26 cellular contexts compared by ENCODE assay signal in genomic region chrX:150375243-150375642, GRCh38.
"Had no signal": no experiment of that assay in that cellular context is flagged by ENCODE, and none has a peak within 500 bp of the region (broad histone marks: within the 10 kb centered on the region; RNA-seq: fewer than 3 reads in every experiment).

No MANE protein-coding gene starts in this region.

- H3K27ac ChIP-seq: gastroesophageal sphincter, hepatocyte, left lung, pancreas, psoas muscle, spleen, testis, transverse colon had no signal

- H3K4me3 Mint-ChIP-seq: activated B cell treated with CpG ODN at 0.5 μM for 24 hours; activated CD8-positive, alpha-beta memory T cell treated with anti-CD3 and anti-CD28 coated beads, Interleukin-2, amount 10 ng/mL, durations not matched to agents 7 days and 5 days; activated CD8-positive, alpha-beta T cell treated with anti-CD3 and anti-CD28 coated beads, Interleukin-2, amount 10 ng/mL, durations not matched to agents 7 days and 5 days; effector memory CD8-positive, alpha-beta T cell; nephron; T-helper 2 cell treated with Interferon-gamma antibody and Interleukin-4, amounts not matched to agents 5 μg/mL and 100 μg/mL, for 36 hours had no signal

- ATAC-seq: activated CD8-positive, alpha-beta memory T cell treated with anti-CD3 and anti-CD28 coated beads, Interleukin-2, amount 10 ng/mL, durations not matched to agents 7 days and 5 days; activated CD8-positive, alpha-beta T cell treated with anti-CD3 and anti-CD28 coated beads, Interleukin-2, amount 10 ng/mL, durations not matched to agents 7 days and 5 days; activated naive CD4-positive, alpha-beta T cell treated with anti-CD3 and anti-CD28 coated beads, Interleukin-2, amount 50 U/mL, for 72 hours; effector memory CD8-positive, alpha-beta T cell; gastroesophageal sphincter; left lung; mucosa of descending colon; psoas muscle had no signal

- H3K9me3 ChIP-seq: gastroesophageal sphincter, left lung, mucosa of descending colon, pancreas, psoas muscle, spleen, testis, transverse colon had no signal

- H3K9me3 Mint-ChIP-seq: activated B cell treated with CpG ODN at 0.5 μM for 24 hours; activated naive CD4-positive, alpha-beta T cell treated with anti-CD3 and anti-CD28 coated beads, Interleukin-2, amount 50 U/mL, for 72 hours; activated T-helper 2 cell treated with anti-CD3 and anti-CD28 coated beads, Interferon-gamma antibody, Interleukin-2, Interleukin-4, amounts not matched to agents 10 μg/mL and 5 μg/mL and 100 μg/mL, durations not matched to agents 14 hours and 24 hours and 36 hours; effector memory CD8-positive, alpha-beta T cell; T-helper 2 cell treated with Interferon-gamma antibody and Interleukin-4, amounts not matched to agents 5 μg/mL and 100 μg/mL, for 36 hours had no signal

- H3K27me3 ChIP-seq: gastroesophageal sphincter, hepatocyte, left lung, pancreas, spleen, testis, transverse colon had no signal

- H3K4me2 ChIP-seq: hepatocyte had no signal

- H3K79me2 ChIP-seq: hepatocyte had no signal

- H3K27ac Mint-ChIP-seq: activated B cell treated with CpG ODN at 0.5 μM for 24 hours; activated CD8-positive, alpha-beta memory T cell treated with anti-CD3 and anti-CD28 coated beads, Interleukin-2, amount 10 ng/mL, durations not matched to agents 7 days and 5 days; activated CD8-positive, alpha-beta T cell treated with anti-CD3 and anti-CD28 coated beads, Interleukin-2, amount 10 ng/mL, durations not matched to agents 7 days and 5 days; activated naive CD4-positive, alpha-beta T cell treated with anti-CD3 and anti-CD28 coated beads, Interleukin-2, amount 50 U/mL, for 72 hours; activated T-helper 2 cell treated with anti-CD3 and anti-CD28 coated beads, Interferon-gamma antibody, Interleukin-2, Interleukin-4, amounts not matched to agents 10 μg/mL and 5 μg/mL and 100 μg/mL, durations not matched to agents 14 hours and 24 hours and 36 hours; nephron; T-helper 2 cell treated with Interferon-gamma antibody and Interleukin-4, amounts not matched to agents 5 μg/mL and 100 μg/mL, for 36 hours had no signal

- H3K4me1 Mint-ChIP-seq: activated B cell treated with CpG ODN at 0.5 μM for 24 hours; activated CD8-positive, alpha-beta memory T cell treated with anti-CD3 and anti-CD28 coated beads, Interleukin-2, amount 10 ng/mL, durations not matched to agents 7 days and 5 days had no signal

- H2AFZ ChIP-seq: hepatocyte had no signal

- H3K36me3 Mint-ChIP-seq: activated CD8-positive, alpha-beta memory T cell treated with anti-CD3 and anti-CD28 coated beads, Interleukin-2, amount 10 ng/mL, durations not matched to agents 7 days and 5 days; activated naive CD4-positive, alpha-beta T cell treated with anti-CD3 and anti-CD28 coated beads, Interleukin-2, amount 50 U/mL, for 72 hours had no signal

- H3K4me1 ChIP-seq: left lung, pancreas, spleen, transverse colon had no signal

- DNase-seq: activated B cell treated with CpG ODN at 0.5 μM for 24 hours; activated CD8-positive, alpha-beta memory T cell treated with anti-CD3 and anti-CD28 coated beads, Interleukin-2, amount 10 ng/mL, durations not matched to agents 7 days and 5 days; activated CD8-positive, alpha-beta T cell treated with anti-CD3 and anti-CD28 coated beads, Interleukin-2, amount 10 ng/mL, durations not matched to agents 7 days and 5 days; activated naive CD4-positive, alpha-beta T cell; activated T-cell treated with anti-CD3 and anti-CD28 coated beads, Interleukin-2, amount 50 U/mL, for 48 hours; dermis blood vessel endothelial cell; effector memory CD8-positive, alpha-beta T cell; erythroblast; kidney glomerular epithelial cell; left lung; mucosa of descending colon; pancreas; psoas muscle; spleen; stimulated activated CD4-positive, alpha-beta T cell treated with anti-CD3 and anti-CD28 coated beads, Interleukin-2, amount 100 ng/mL, for 48 hours; stimulated activated naive CD4-positive, alpha-beta T cell treated with Interleukin-2 at 50 U/mL for 16 hours; T-helper 1 cell; testis; transverse colon had no signal

- H3K27me3 Mint-ChIP-seq: activated B cell treated with CpG ODN at 0.5 μM for 24 hours; activated CD8-positive, alpha-beta memory T cell treated with anti-CD3 and anti-CD28 coated beads, Interleukin-2, amount 10 ng/mL, durations not matched to agents 7 days and 5 days; effector memory CD8-positive, alpha-beta T cell had no signal

- H3K4me3 ChIP-seq: gastroesophageal sphincter, hepatocyte, left lung, lung, mucosa of descending colon, pancreas, psoas muscle, spleen, testis, transverse colon had no signal

- H3K36me3 ChIP-seq: gastroesophageal sphincter, left lung, pancreas, spleen, transverse colon had no signal
